8 cellular contexts compared by ENCODE assay signal in the genomic region with DNA sequence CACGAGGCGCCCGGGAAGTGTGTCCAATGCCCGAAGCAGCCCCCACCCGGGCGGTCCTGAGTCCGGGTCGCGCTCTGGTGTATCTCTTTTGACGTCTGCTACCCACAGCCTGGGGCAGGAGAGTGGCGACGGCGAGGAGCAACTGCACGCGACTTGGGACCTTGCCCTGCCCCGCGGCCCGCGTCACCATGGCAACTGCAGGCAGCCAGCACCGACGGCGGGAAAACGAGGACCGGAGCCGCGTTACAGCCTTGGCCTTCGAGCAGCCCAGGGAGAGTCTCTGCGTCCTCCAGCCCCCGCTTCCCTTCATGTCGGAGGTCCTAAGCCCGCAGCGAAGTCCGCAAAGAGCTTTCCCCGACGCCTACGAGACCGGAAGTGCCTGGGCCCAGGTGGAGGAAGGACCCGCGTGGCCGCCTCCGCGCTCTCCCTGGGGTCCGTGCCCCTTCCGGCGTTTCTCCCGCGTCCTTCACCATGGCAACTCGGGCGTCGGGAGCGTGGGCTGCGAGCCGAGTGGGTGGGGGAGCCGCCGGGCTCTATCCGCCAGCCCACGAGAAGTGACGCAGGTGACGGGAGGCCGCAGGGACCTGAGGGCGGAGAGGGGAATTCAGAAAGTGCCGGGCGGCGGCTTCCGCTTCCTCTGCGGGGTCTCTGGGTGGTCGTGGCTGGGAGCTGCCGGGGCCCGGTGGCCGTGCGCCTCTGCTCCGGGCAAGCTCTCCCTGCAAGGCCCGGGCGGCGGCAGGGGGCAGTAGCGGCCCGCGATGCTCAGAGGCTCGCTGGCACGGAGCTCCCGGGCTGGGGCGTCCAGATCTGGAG.
DNase-seq lines count a peak whose midpoint lies in the region; ATAC-seq and TF ChIP-seq lines count a peak whose summit lies in the region.

No MANE protein-coding gene starts in this region.

- POLR2A ChIA-PET in WTC11 (lab: Charles Lee) = interaction anchor here (0.6 to 1.1 kb wide), 6 partner anchors 105 to 264 kb away, joined by 3 to 4 read pairs (median 3); a partner anchor contains a TSS

- TF ChIP-seq CTCF in WTC11 (IDR thresholded peaks at IDR 0.05) (peak; percentile 57), cardiac fibroblast (IDR thresholded peaks at IDR 0.05; ENCODE audit: low read depth, low read length) (peak; percentile 62)

- CTCF ChIA-PET in WTC11 (lab: Charles Lee) = interaction anchor here (0.6 to 2.9 kb wide), 84 partner anchors 10 to 495 kb away, joined by 3 to 45 read pairs (median 5); a partner anchor contains a TSS

- peaks cover 42% of the 10 kb centered on the region for H3K27me3 Mint-ChIP-seq in WTC11 (ENCODE audit: low read depth)

- no peaks in the 10 kb centered on the region for H3K36me3 Mint-ChIP-seq in WTC11

- no peak overlapping the region for H3K27ac Mint-ChIP-seq in WTC11

- H3K4me1 Mint-ChIP-seq in WTC11 = no peaks in the 10 kb centered on the region

- DNase-seq in COLO668 (lab: John Stamatoyannopoulos, UW; ENCODE audit: unreplicated experiment) (peak; percentile 86), NCI-H1092 (lab: John Stamatoyannopoulos, UW) (peak; percentile 69), WTC11 (ENCODE audit: low spot score) (peak; percentile 89), cardiac fibroblast (ENCODE audit: low read depth in 2 of 2) (peak; percentile 54 to 70), islet precursor cell (peak; percentile 93), GF-D8 (lab: John Stamatoyannopoulos, UW) (no peak)
- DNase-seq in stimulated activated CD4-positive, alpha-beta T cell treated with anti-CD3 and anti-CD28 coated beads, Interleukin-12 subunit alpha, Interleukin-12 subunit beta, amount 100 ng/mL, for 24 hours (ENCODE audit: low read depth in 2 of 2) = peak; percentile 46 to 66

- H3K9me3 Mint-ChIP-seq in WTC11 = no peaks in the 10 kb centered on the region

- peak overlapping the region; percentile 53 to 61 for H3K4me3 ChIP-seq in cardiac fibroblast (replicated peaks in 1 of 2; ENCODE audit: low read depth in 2 of 2, low read length in 2 of 2)

- peak; percentile 71 for ATAC-seq in GM21576 (IDR thresholded peaks at IDR 0.05; ENCODE audit: unreplicated experiment)
- ATAC-seq in WTC11 = peak; percentile 94

- H3K4me3 Mint-ChIP-seq in WTC11 = peak overlapping the region; percentile 76

TF ChIP-seq in WTC11, 78 proteins besides CTCF, POLR2A, EP300 and RAD21 (continues in another document):
- TF ChIP-seq JAZF1 (CRISPR knock-in tag; IDR thresholded peaks at IDR 0.05) (no peak), FOXK1 (CRISPR knock-in tag; IDR thresholded peaks at IDR 0.05) (peak; percentile 23; the same call in 1 of the 2 replicates), SP1 (CRISPR knock-in tag; conservative IDR thresholded peaks at IDR 0.05) (peak; percentile 54; the same call in 1 of the 2 replicates), CREB1 (CRISPR knock-in tag; IDR thresholded peaks at IDR 0.05) (no peak), PRRX2 (CRISPR knock-in tag; IDR thresholded peaks at IDR 0.05) (no peak), NFE2L1 (CRISPR knock-in tag; IDR thresholded peaks at IDR 0.05) (peak; percentile 85), FOXJ3 (CRISPR knock-in tag; IDR thresholded peaks at IDR 0.05; ENCODE audit: borderline replicate concordance) (no peak), CREM (CRISPR knock-in tag; IDR thresholded peaks at IDR 0.05) (0 out of 2 replicates have a peak, but pooled peaks have one; percentile 45), KAT7 (CRISPR knock-in tag; IDR thresholded peaks at IDR 0.05; ENCODE audit: borderline replicate concordance) (0 out of 2 replicates have a peak, but pooled peaks have one; percentile 53), HMGA2 (CRISPR knock-in tag; IDR thresholded peaks at IDR 0.05) (no peak), GRHL2 (CRISPR knock-in tag; IDR thresholded peaks at IDR 0.05; ENCODE audit: insufficient replicate concordance, severe bottlenecking) (no peak), SMAD3 (CRISPR knock-in tag; IDR thresholded peaks at IDR 0.05; ENCODE audit: borderline replicate concordance) (peak; percentile 85; the same call in 1 of the 2 replicates)
- TF ChIP-seq, protein P1, sequence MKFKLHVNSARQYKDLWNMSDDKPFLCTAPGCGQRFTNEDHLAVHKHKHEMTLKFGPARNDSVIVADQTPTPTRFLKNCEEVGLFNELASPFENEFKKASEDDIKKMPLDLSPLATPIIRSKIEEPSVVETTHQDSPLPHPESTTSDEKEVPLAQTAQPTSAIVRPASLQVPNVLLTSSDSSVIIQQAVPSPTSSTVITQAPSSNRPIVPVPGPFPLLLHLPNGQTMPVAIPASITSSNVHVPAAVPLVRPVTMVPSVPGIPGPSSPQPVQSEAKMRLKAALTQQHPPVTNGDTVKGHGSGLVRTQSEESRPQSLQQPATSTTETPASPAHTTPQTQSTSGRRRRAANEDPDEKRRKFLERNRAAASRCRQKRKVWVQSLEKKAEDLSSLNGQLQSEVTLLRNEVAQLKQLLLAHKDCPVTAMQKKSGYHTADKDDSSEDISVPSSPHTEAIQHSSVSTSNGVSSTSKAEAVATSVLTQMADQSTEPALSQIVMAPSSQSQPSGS (CRISPR knock-in tag; IDR thresholded peaks at IDR 0.05; ENCODE audit: borderline replicate concordance, low read depth) = no peak
- TF ChIP-seq, protein P2, sequence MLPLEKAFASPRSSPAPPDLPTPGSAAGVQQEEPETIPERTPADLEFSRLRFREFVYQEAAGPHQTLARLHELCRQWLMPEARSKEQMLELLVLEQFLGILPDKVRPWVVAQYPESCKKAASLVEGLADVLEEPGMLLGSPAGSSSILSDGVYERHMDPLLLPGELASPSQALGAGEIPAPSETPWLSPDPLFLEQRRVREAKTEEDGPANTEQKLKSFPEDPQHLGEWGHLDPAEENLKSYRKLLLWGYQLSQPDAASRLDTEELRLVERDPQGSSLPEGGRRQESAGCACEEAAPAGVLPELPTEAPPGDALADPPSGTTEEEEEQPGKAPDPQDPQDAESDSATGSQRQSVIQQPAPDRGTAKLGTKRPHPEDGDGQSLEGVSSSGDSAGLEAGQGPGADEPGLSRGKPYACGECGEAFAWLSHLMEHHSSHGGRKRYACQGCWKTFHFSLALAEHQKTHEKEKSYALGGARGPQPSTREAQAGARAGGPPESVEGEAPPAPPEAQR (CRISPR knock-in tag; IDR thresholded peaks at IDR 0.05) = no peak
- TF ChIP-seq, protein P3, sequence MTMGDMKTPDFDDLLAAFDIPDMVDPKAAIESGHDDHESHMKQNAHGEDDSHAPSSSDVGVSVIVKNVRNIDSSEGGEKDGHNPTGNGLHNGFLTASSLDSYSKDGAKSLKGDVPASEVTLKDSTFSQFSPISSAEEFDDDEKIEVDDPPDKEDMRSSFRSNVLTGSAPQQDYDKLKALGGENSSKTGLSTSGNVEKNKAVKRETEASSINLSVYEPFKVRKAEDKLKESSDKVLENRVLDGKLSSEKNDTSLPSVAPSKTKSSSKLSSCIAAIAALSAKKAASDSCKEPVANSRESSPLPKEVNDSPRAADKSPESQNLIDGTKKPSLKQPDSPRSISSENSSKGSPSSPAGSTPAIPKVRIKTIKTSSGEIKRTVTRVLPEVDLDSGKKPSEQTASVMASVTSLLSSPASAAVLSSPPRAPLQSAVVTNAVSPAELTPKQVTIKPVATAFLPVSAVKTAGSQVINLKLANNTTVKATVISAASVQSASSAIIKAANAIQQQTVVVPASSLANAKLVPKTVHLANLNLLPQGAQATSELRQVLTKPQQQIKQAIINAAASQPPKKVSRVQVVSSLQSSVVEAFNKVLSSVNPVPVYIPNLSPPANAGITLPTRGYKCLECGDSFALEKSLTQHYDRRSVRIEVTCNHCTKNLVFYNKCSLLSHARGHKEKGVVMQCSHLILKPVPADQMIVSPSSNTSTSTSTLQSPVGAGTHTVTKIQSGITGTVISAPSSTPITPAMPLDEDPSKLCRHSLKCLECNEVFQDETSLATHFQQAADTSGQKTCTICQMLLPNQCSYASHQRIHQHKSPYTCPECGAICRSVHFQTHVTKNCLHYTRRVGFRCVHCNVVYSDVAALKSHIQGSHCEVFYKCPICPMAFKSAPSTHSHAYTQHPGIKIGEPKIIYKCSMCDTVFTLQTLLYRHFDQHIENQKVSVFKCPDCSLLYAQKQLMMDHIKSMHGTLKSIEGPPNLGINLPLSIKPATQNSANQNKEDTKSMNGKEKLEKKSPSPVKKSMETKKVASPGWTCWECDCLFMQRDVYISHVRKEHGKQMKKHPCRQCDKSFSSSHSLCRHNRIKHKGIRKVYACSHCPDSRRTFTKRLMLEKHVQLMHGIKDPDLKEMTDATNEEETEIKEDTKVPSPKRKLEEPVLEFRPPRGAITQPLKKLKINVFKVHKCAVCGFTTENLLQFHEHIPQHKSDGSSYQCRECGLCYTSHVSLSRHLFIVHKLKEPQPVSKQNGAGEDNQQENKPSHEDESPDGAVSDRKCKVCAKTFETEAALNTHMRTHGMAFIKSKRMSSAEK (CRISPR knock-in tag; IDR thresholded peaks at IDR 0.05; ENCODE audit: borderline replicate concordance) = no peak
- TF ChIP-seq, protein P4, sequence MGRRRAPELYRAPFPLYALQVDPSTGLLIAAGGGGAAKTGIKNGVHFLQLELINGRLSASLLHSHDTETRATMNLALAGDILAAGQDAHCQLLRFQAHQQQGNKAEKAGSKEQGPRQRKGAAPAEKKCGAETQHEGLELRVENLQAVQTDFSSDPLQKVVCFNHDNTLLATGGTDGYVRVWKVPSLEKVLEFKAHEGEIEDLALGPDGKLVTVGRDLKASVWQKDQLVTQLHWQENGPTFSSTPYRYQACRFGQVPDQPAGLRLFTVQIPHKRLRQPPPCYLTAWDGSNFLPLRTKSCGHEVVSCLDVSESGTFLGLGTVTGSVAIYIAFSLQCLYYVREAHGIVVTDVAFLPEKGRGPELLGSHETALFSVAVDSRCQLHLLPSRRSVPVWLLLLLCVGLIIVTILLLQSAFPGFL (CRISPR knock-in tag; IDR thresholded peaks at IDR 0.05; ENCODE audit: borderline replicate concordance) = no peak
